Comparison of ENCODE assay signal across 9 cellular contexts in genomic region chr14:44898547-44898946, GRCh38.
DNase-seq lines count a peak whose midpoint lies in the region; ATAC-seq, FAIRE-seq and TF ChIP-seq lines count a peak whose summit lies in the region.
"Had no signal": no experiment of that assay in that cellular context is flagged by ENCODE, and none has a peak within 500 bp of the region (broad histone marks: within the 10 kb centered on the region; RNA-seq: fewer than 3 reads in every experiment).

No MANE protein-coding gene starts in this region.

- TF ChIP-seq CTCF in OCI-LY1 (IDR thresholded peaks at IDR 0.05; ENCODE audit: low read length) (no peak), endothelial cell of umbilical vein (IDR thresholded peaks at IDR 0.05; ENCODE audit: extremely low read depth in 1 of 2, insufficient read depth in 1 of 2, low read depth in 1 of 2, low read length in 2 of 2) (no peak)

- peak overlapping the region in 7 of 8 donors; percentile 72 to 96 (median 83) for H3K27ac Mint-ChIP-seq in CD8-positive, alpha-beta memory T cell

- BruUV-seq in endothelial cell of umbilical vein (replicated peaks; lab: Mats Ljungman, UMichigan), result no TSS peak

- H3K4me1 ChIP-seq in CD8-positive, alpha-beta memory T cell (ENCODE audit: insufficient read depth, low read length), result peaks cover 19% of the 10 kb centered on the region
- H3K4me1 ChIP-seq in OCI-LY1 (ENCODE audit: insufficient read depth, low read length, severe bottlenecking), result peaks cover 11% of the 10 kb centered on the region
- H3K4me1 ChIP-seq in endothelial cell of umbilical vein (ENCODE audit: control insufficient read depth, extremely low read depth, insufficient read depth, low read length), result peaks cover 12% of the 10 kb centered on the region
- H3K4me1 ChIP-seq in neuron (ENCODE audit: insufficient read depth, low read length), result peaks cover 4% of the 10 kb centered on the region

- H3K4me2 ChIP-seq in OCI-LY1 (ENCODE audit: low read length) (peak overlapping the region; percentile 83), endothelial cell of umbilical vein (ENCODE audit: insufficient read depth, low read length) (peak overlapping the region; percentile 95)

- FAIRE-seq in endothelial cell of umbilical vein (lab: Jason Lieb, UNC), result peak; percentile 33

- no peak overlapping the region for H3K27ac ChIP-seq in CD8-positive, alpha-beta memory T cell (ENCODE audit: low read depth, low read length)
- H3K27ac ChIP-seq in OCI-LY1 (ENCODE audit: low read depth, low read length, poor library complexity, severe bottlenecking) (no peak overlapping the region), endothelial cell of umbilical vein (ENCODE audit: insufficient read depth, low read depth, low read length) (no peak overlapping the region)

- no peaks in the 10 kb centered on the region for H3K27me3 ChIP-seq in CD8-positive, alpha-beta memory T cell (ENCODE audit: insufficient read depth, low read length, poor library complexity, severe bottlenecking)
- H3K27me3 ChIP-seq in OCI-LY1 (ENCODE audit: insufficient read depth, low read length), result no peaks in the 10 kb centered on the region
- H3K27me3 ChIP-seq in endothelial cell of umbilical vein (ENCODE audit: control insufficient read depth in 2 of 2, insufficient read depth in 2 of 2, low read length in 2 of 2), result no peaks in the 10 kb centered on the region
- H3K27me3 ChIP-seq in neuron (ENCODE audit: insufficient read depth, low read length), result no peaks in the 10 kb centered on the region

- H3K9me1 ChIP-seq in endothelial cell of umbilical vein (replicated peaks; ENCODE audit: control insufficient read depth, extremely low read depth, insufficient read depth, low read length), result no peaks in the 10 kb centered on the region

- no peak overlapping the region for H3K4me3 ChIP-seq in CD8-positive, alpha-beta memory T cell (ENCODE audit: low read length)
- H3K4me3 ChIP-seq in OCI-LY1 (ENCODE audit: low read depth, low read length, poor library complexity, severe bottlenecking) (peak overlapping the region; percentile 78), endothelial cell of umbilical vein (replicated peaks in 1 of 3; ENCODE audit: insufficient read depth in 1 of 3, low read depth in 1 of 3, low read length in 3 of 3) (peak overlapping the region in 1 of 3 experiments; percentile 75), neuron (ENCODE audit: low read length) (peak overlapping the region; percentile 79)

- no peak for DNase-seq in CD8-positive, alpha-beta memory T cell
- DNase-seq in endothelial cell of umbilical vein (ENCODE audit: low read depth, low spot score) (no peak), NCI-H345 (lab: John Stamatoyannopoulos, UW) (no peak), cortex of kidney (lab: John Stamatoyannopoulos, UW) (no peak)
- DNase-seq in stimulated activated CD4-positive, alpha-beta T cell treated with anti-CD3 and anti-CD28 coated beads, Interleukin-2, amount 100 ng/mL, for 48 hours, result no peak
- DNase-seq: activated naive CD4-positive, alpha-beta T cell had no signal

- peak overlapping the region; percentile 76 to 94 (median 84) for H3K4me3 Mint-ChIP-seq in CD8-positive, alpha-beta memory T cell

- H3K27me3 Mint-ChIP-seq in CD8-positive, alpha-beta memory T cell, result no peaks in the 10 kb centered on the region

- CTCF ChIA-PET in CD8-positive, alpha-beta memory T cell (lab: Charles Lee), result no interaction called here
- CTCF ChIA-PET in endothelial cell of umbilical vein (lab: Charles Lee), result interaction anchor here (1.3 kb wide), 1 partner anchor 14 kb away, joined by 3 read pairs; no protein-coding TSS in a partner anchor

- intact Hi-C loops in endothelial cell of umbilical vein (cut with micrococcal nuclease), result loop anchor here (5.0 kb wide), 1 partner anchor 184 kb away; the partner anchor contains the start of gene PRPF39

- H3K79me2 ChIP-seq in OCI-LY1 (ENCODE audit: insufficient read depth, low read length) (no peaks in the 10 kb centered on the region), endothelial cell of umbilical vein (ENCODE audit: control insufficient read depth, insufficient read depth, low read length) (no peaks in the 10 kb centered on the region)

- no peaks in the 10 kb centered on the region for H4K20me1 ChIP-seq in OCI-LY1 (ENCODE audit: insufficient read depth, low read length)
- no peaks in the 10 kb centered on the region for H4K20me1 ChIP-seq in endothelial cell of umbilical vein (replicated peaks; ENCODE audit: control insufficient read depth, extremely low read depth, insufficient read depth, low read length)

- peaks cover 0 to 10% (median 4%) of the 10 kb centered on the region in 3 donors for H3K36me3 Mint-ChIP-seq in CD8-positive, alpha-beta memory T cell

- H3K9me2 ChIP-seq in OCI-LY1 (ENCODE audit: low read depth, low read length), result no peaks in the 10 kb centered on the region

- ATAC-seq in GM19023 (IDR thresholded peaks at IDR 0.05; ENCODE audit: unreplicated experiment), result no peak

- H2AFZ ChIP-seq in OCI-LY1 (ENCODE audit: low read length) (no peak overlapping the region), endothelial cell of umbilical vein (ENCODE audit: low read depth, low read length) (no peak overlapping the region), neuron (ENCODE audit: low read depth, low read length) (peak overlapping the region; percentile 98)

- H3F3A ChIP-seq in OCI-LY1 (ENCODE audit: insufficient read depth, low read length), result no peaks in the 10 kb centered on the region

- H3K9me3 ChIP-seq in CD8-positive, alpha-beta memory T cell (ENCODE audit: low read length), result no peaks in the 10 kb centered on the region
- H3K9me3 ChIP-seq in OCI-LY1 (ENCODE audit: low read length) (0 out of 2 replicates have a peak, but pooled peaks cover 3% of the 10 kb centered on the region), endothelial cell of umbilical vein (replicated peaks; ENCODE audit: control insufficient read depth, insufficient read depth, low read length) (no peaks in the 10 kb centered on the region), neuron (ENCODE audit: low read length) (no peaks in the 10 kb centered on the region)

- no peaks in the 10 kb centered on the region for H3K36me3 ChIP-seq in CD8-positive, alpha-beta memory T cell (ENCODE audit: insufficient read depth, low read length)
- no peaks in the 10 kb centered on the region for H3K36me3 ChIP-seq in OCI-LY1 (ENCODE audit: insufficient read depth, low read length)
- no peaks in the 10 kb centered on the region for H3K36me3 ChIP-seq in endothelial cell of umbilical vein (ENCODE audit: control insufficient read depth in 2 of 2, extremely low read depth in 1 of 2, insufficient read depth in 2 of 2, low read length in 2 of 2)
- no peaks in the 10 kb centered on the region for H3K36me3 ChIP-seq in neuron (ENCODE audit: insufficient read depth, low read length)

- peaks cover 0 to 4% (median 0%) of the 10 kb centered on the region in 5 donors for H3K9me3 Mint-ChIP-seq in CD8-positive, alpha-beta memory T cell

- no peak for TF ChIP-seq POLR2A in endothelial cell of umbilical vein (IDR thresholded peaks at IDR 0.05; ENCODE audit: low read depth, low read length)

- H3K9ac ChIP-seq in OCI-LY1 (ENCODE audit: low read length), result no peak overlapping the region; the same call in 1 of the 2 replicates
- no peak overlapping the region for H3K9ac ChIP-seq in endothelial cell of umbilical vein (replicated peaks; ENCODE audit: extremely low read depth, insufficient read depth, low read length)

- POLR2A ChIA-PET in CD8-positive, alpha-beta memory T cell (lab: Charles Lee), result interaction anchor here (2.3 kb wide), 1 partner anchor 63 kb away, joined by 31 read pairs; the partner anchor contains the start of genes KLHL28 and TOGARAM1
- POLR2A ChIA-PET in endothelial cell of umbilical vein (lab: Charles Lee), result interaction anchor here (1.0 kb wide), 1 partner anchor 63 kb away, joined by 3 read pairs; the partner anchor contains the start of genes KLHL28 and TOGARAM1

- dilution Hi-C loops in endothelial cell of umbilical vein (cut with MboI; ENCODE audit: extremely low pct_ligation_motif_present, low sequenced_read_pairs), result no loop called here

- peaks cover 23 to 49% (median 27%) of the 10 kb centered on the region in 3 donors for H3K4me1 Mint-ChIP-seq in CD8-positive, alpha-beta memory T cell

TF ChIP-seq in endothelial cell of umbilical vein, 7 proteins besides CTCF, POLR2A, EP300 and RAD21:
- TF ChIP-seq JUN (IDR thresholded peaks at IDR 0.05; ENCODE audit: borderline replicate concordance, insufficient read depth, insufficient read length, low read depth), result no peak
- TF ChIP-seq MAX (IDR thresholded peaks at IDR 0.05; ENCODE audit: insufficient read depth, insufficient read length), result no peak
- TF ChIP-seq GATA2 (IDR thresholded peaks at IDR 0.05; ENCODE audit: insufficient read depth, insufficient read length, low read depth, low read length), result no peak
- no peak for TF ChIP-seq EZH2 (IDR thresholded peaks at IDR 0.05; ENCODE audit: borderline replicate concordance, low read depth, low read length, severe bottlenecking)
- no peak for TF ChIP-seq POLR2AphosphoS5 (IDR thresholded peaks at IDR 0.05; ENCODE audit: insufficient read depth, low read depth, low read length)
- TF ChIP-seq FOS (IDR thresholded peaks at IDR 0.05; ENCODE audit: borderline replicate concordance, insufficient read depth, low read length), result no peak
- TF ChIP-seq MYC (IDR thresholded peaks at IDR 0.05; ENCODE audit: low read depth, low read length), result no peak
